9 cellular contexts compared by ENCODE assay signal in the genomic region with DNA sequence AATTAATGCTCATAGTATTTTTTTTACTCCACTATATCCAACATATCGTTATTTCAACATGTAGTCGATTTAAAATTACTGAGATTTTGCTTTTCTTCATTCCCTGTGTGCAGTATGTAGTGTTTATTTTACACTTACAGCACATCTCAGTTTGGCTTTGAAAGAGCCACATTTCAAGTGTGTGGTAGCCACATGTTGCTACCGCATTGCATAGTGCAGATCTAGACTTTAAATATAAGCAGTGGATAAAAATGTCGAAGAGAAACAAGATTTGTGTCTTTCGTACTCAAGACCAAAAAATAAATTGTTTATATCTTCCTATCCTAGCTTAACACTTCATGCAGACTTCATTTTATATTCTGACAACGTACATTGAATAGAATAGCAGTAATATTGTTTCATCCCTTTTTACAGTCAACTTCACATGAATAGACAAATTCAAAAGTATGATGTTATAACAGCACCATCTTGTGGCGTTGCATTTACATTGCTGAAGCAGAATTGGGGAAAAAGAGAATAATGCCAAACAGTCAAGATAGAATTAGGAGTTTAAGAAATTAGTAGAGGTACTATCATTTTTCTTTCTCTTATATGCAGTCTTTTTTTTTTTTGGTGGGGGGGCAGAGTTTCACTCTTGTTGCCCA. TPM values are rescaled to one million over a fixed set of nuclear protein-coding genes. Genes with fewer than 3 reads are reported as not detected.
A peak's percentile ranks its signal among the peaks of the same experiment; 100 is the strongest.
DNase-seq lines count a peak whose midpoint lies in the region; ATAC-seq, FAIRE-seq and TF ChIP-seq lines count a peak whose summit lies in the region.
"Had no signal": no experiment of that assay in that cellular context is flagged by ENCODE, and none has a peak within 500 bp of the region (broad histone marks: within the 10 kb centered on the region; RNA-seq: fewer than 3 reads in every experiment).

No MANE protein-coding gene starts in this region.

- TF ChIP-seq EP300 in A549 (IDR thresholded peaks at IDR 0.05): no peak

- H3K4me1 Mint-ChIP-seq in T-cell: peaks cover 4 to 8% (median 6%) of the 10 kb centered on the region in 3 donors

- intact Hi-C loops in right cardiac atrium (cut with DNase I): loop anchor here in 1 of 4 donors (10.0 kb wide), 1 partner anchor 72 kb away; no protein-coding TSS in a partner anchor

- peak; percentile 15 to 44 for DNase-seq in A549 (ENCODE audit: low read depth in 1 of 2, low spot score in 1 of 2)
- peak; percentile 29 for DNase-seq in GM10266 (ENCODE audit: extremely low spot score)
- peak; percentile 13 for DNase-seq in NCI-H524 treated with DMSO at 0.1 percent for 48 hours (lab: John Stamatoyannopoulos, UW)
- DNase-seq in epithelial cell of proximal tubule (ENCODE audit: low read depth): no peak
- DNase-seq in smooth muscle cell of the brain vasculature (ENCODE audit: low read depth, low spot score): peak; percentile 20
- no peak for DNase-seq in right cardiac atrium
- DNase-seq in T-cell: no peak

- H3K27me3 Mint-ChIP-seq in T-cell: peaks cover 20 to 22% of the 10 kb centered on the region in 2 donors

- no peak overlapping the region for H3K27ac ChIP-seq in A549
- no peak overlapping the region for H3K27ac ChIP-seq in right cardiac atrium (ENCODE audit: low read length)

- H3K36me3 Mint-ChIP-seq in T-cell: no peaks in the 10 kb centered on the region

- POLR2A ChIA-PET in A549 (lab: Yijun Ruan, JAX): no interaction called here
- POLR2A ChIA-PET in T-cell (lab: Charles Lee): no interaction called here

- no peak overlapping the region for H3K27ac Mint-ChIP-seq in T-cell

- no peaks in the 10 kb centered on the region for H3K9me3 ChIP-seq in A549
- H3K9me3 ChIP-seq in right cardiac atrium (ENCODE audit: control insufficient read depth, low read length): no peaks in the 10 kb centered on the region

- no peaks in the 10 kb centered on the region for H3K27me3 ChIP-seq in right cardiac atrium (ENCODE audit: control insufficient read depth, insufficient read depth)

- no peak overlapping the region for H3K4me3 Mint-ChIP-seq in T-cell

- H3K9me3 Mint-ChIP-seq in T-cell: no peaks in the 10 kb centered on the region

- no peak for TF ChIP-seq POLR2A in A549 (IDR thresholded peaks at IDR 0.05; ENCODE audit: low read length)

- H3K4me1 ChIP-seq in A549: peaks cover 11% of the 10 kb centered on the region; the same call in 1 of the 3 replicates
- H3K4me1 ChIP-seq in right cardiac atrium (ENCODE audit: control insufficient read depth, insufficient read depth, low read length): no peaks in the 10 kb centered on the region

- no peak for FAIRE-seq in A549 (lab: Jason Lieb, UNC)

- H3K4me2 ChIP-seq in A549: peak overlapping the region; percentile 46

- 31% methylated on average over 7 of the region's 7 CpGs for WGBS in A549 (ENCODE audit: missing lambda C conversion rate)
- WGBS in right cardiac atrium: 70% methylated on average over 7 of the region's 7 CpGs

- TF ChIP-seq CTCF in A549 (IDR thresholded peaks at IDR 0.05) (peak; percentile 57), GM10266 (IDR thresholded peaks at IDR 0.05; ENCODE audit: control insufficient read depth, insufficient read depth, low read depth, missing control alignments) (peak; percentile 52), epithelial cell of proximal tubule (conservative IDR thresholded peaks at IDR 0.05; ENCODE audit: low read depth, low read length) (peak; percentile 66)

- H3K4me3 ChIP-seq in A549 (no peak overlapping the region), epithelial cell of proximal tubule (ENCODE audit: low read depth, low read length) (no peak overlapping the region), right cardiac atrium (ENCODE audit: low read length) (no peak overlapping the region)
- H3K4me3 ChIP-seq: HAP-1 had no signal

- CTCF ChIA-PET in A549 (lab: Yijun Ruan, JAX): interaction anchor here (0.7 to 2.6 kb wide), 11 partner anchors 9 to 1879 kb away, joined by 3 to 15 read pairs (median 3); no protein-coding TSS in a partner anchor
- CTCF ChIA-PET in T-cell (lab: Charles Lee): interaction anchor here in 1 of 2 donors (1.0 kb wide), 1 partner anchor 13 kb away, joined by 4 read pairs; no protein-coding TSS in a partner anchor

- TF ChIP-seq RAD21 in A549 (conservative IDR thresholded peaks at IDR 0.05 in 1 of 2, IDR thresholded peaks at IDR 0.05 in 1 of 2): peak; percentile 56 to 58; a peak in 4 of 5 replicates

- 0 out of 6 replicates have a peak, but pooled peaks of 1 of the 2 experiments have one; percentile 52 for ATAC-seq in A549
- ATAC-seq in HG02973 (IDR thresholded peaks at IDR 0.05; ENCODE audit: unreplicated experiment): no peak
- ATAC-seq in right cardiac atrium: no peak
- no peak for ATAC-seq in T-cell (replicated peaks in 1 of 4)

TF ChIP-seq in A549, 52 proteins besides CTCF, POLR2A, EP300 and RAD21:
- TF ChIP-seq HOXB5 (CRISPR knock-in tag; IDR thresholded peaks at IDR 0.05) (no peak), SMC3 (IDR thresholded peaks at IDR 0.05) (peak; percentile 53; the same call in 2 of the 3 replicates)

RNA-seq across cellular contexts. Expression of a gene that starts 29.9 kb away (rescaled TPM):
- polyA plus RNA-seq in A549 (2011; rRNA removed) (20.7 and 29.2 TPM in 2 replicates), A549 (2017; fragmentation: RNase III; extraction: RNeasy Plus Mini Kit Qiagen cat#74134 plus additional on column Dnase treatment) (14.3 to 17.2 TPM (median 15.5 TPM) in 3 replicates), right cardiac atrium (1.0 TPM)
- polyA plus RNA-seq in A549 (2012; cell fraction: cytosol; rRNA removed): 9.0 and 10.1 TPM in 2 replicates
- 5.5 and 5.9 TPM in 2 replicates for polyA plus RNA-seq in A549 (2012; cell fraction: nucleus; rRNA removed)
- 5.5 and 6.3 TPM in 2 replicates for polyA minus RNA-seq in A549 (2011; rRNA and poly(A)+ RNA removed)
- total RNA-seq in epithelial cell of proximal tubule (30.8 and 46.1 TPM in 2 replicates), right cardiac atrium (1 to 10 TPM; 1.9 to 3.5 (median 3.0) TPM), T-cell (1 to 10 TPM; 4.4 to 9.3 (median 8.1) TPM)

RNA-seq across cellular contexts. Expression of a gene that starts 49.5 kb away (rescaled TPM):
- 17.0 and 22.6 TPM in 2 replicates for polyA plus RNA-seq in A549 (2011; rRNA removed)
- 4.7 and 5.2 TPM in 2 replicates for polyA plus RNA-seq in A549 (2012; cell fraction: cytosol; rRNA removed)
- polyA plus RNA-seq in A549 (2012; cell fraction: nucleus; rRNA removed): 2.7 and 4.2 TPM in 2 replicates
- 14.3 to 15.0 TPM (median 15.0 TPM) in 3 replicates for polyA plus RNA-seq in A549 (2017; fragmentation: RNase III; extraction: RNeasy Plus Mini Kit Qiagen cat#74134 plus additional on column Dnase treatment)
- 7.5 and 10.1 TPM in 2 replicates for polyA minus RNA-seq in A549 (2011; rRNA and poly(A)+ RNA removed)
- total RNA-seq in epithelial cell of proximal tubule: 18.4 and 19.0 TPM in 2 replicates
- 10 to 100 TPM; 27.3 to 44.4 (median 31.7) TPM for total RNA-seq in right cardiac atrium
- polyA plus RNA-seq in right cardiac atrium: 17.7 TPM
- total RNA-seq in T-cell: 10 to 100 TPM in 3 of 5 donors, 1 to 10 TPM in 2; 7.0 to 12.2 (median 11.0) TPM

Comparison
In these comparisons a context has a peak if more than half of its experiments do, and no peak if none do; other contexts are left out.
1. DNase-seq: peak in A549 (2 of 2), GM10266 (single experiment), NCI-H524 treated with DMSO at 0.1 percent for 48 hours (single experiment) and smooth muscle cell of the brain vasculature (single experiment); none in epithelial cell of proximal tubule (single experiment), right cardiac atrium (0 of 3) and T-cell (0 of 34).
2. Peak in every context shown above with its lines, with median percentiles within 50 percentile points of each other: CTCF ChIP-seq.